ENCODE assay signal across 23 cellular contexts in the genomic region with DNA sequence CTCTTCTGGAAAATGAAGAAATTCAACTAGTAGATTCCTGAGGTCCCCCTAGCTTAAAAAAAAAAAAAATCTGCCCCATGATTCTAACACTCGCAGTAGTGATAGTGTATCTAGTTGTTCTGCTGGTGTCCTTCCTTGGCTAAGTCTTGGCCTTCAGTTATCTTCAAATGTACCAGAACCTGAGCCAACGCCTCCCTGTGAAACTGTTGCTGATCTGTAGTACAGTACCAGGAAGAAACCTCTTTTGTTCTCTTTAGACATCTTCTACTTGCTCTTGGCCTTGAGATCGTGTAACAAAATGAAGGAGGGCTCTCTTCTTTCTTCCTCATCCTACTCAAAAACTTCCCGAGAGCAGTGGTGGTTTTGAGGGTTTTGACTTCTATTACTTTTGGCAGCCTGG. TPM values are rescaled to one million over a fixed set of nuclear protein-coding genes. Genes with fewer than 3 reads are reported as not detected.
"Had no signal": no experiment of that assay in that cellular context is flagged by ENCODE, and none has a peak within 500 bp of the region (broad histone marks: within the 10 kb centered on the region; RNA-seq: fewer than 3 reads in every experiment).

No MANE protein-coding gene starts in this region.

- H3K4me3 Mint-ChIP-seq: neural crest cell had no signal

- H3K4me3 ChIP-seq: ascending aorta, breast epithelium, esophagus squamous epithelium, lung, prostate gland, sigmoid colon, transverse colon, uterus had no signal

- H3K4me1 ChIP-seq: ascending aorta, breast epithelium, prostate gland, transverse colon, uterus had no signal

- H3K27ac ChIP-seq: ascending aorta, breast epithelium, esophagus squamous epithelium, prostate gland, sigmoid colon, transverse colon, uterus had no signal

- H3K4me1 Mint-ChIP-seq: neural crest cell had no signal

- H3K9me3 ChIP-seq: ascending aorta, breast epithelium, esophagus squamous epithelium, prostate gland, sigmoid colon, transverse colon, uterus had no signal

- H3K36me3 ChIP-seq: ascending aorta, breast epithelium, esophagus squamous epithelium, prostate gland, sigmoid colon, transverse colon, uterus had no signal

- H3K27me3 ChIP-seq: ascending aorta, breast epithelium, esophagus squamous epithelium, sigmoid colon, transverse colon, uterus had no signal

- ATAC-seq: left colon had no signal

- DNase-seq: activated CD4-positive, CD25-positive, alpha-beta regulatory T cell treated with anti-CD3 and anti-CD28 coated beads, Interleukin-2, amount 50 U/mL, for 72 hours; activated CD8-positive, alpha-beta memory T cell treated with anti-CD3 and anti-CD28 coated beads for 24 hours; activated CD8-positive, alpha-beta memory T cell treated with anti-CD3 and anti-CD28 coated beads, Interleukin-2, amount 50 U/mL, for 48 hours; activated effector memory CD4-positive, alpha-beta T cell treated with Interleukin-2 at 50 U/mL for 16 hours; activated naive CD4-positive, alpha-beta T cell treated with anti-CD3 and anti-CD28 coated beads, Interleukin-2, amount 50 U/mL, for 16 hours; activated T-cell treated with anti-CD3 and anti-CD28 coated beads, Interleukin-2, amount 50 U/mL, for 48 hours; cerebellar nuclear complex; effector CD4-positive, alpha-beta T cell; esophagus squamous epithelium; left colon; midbrain; sigmoid colon; stimulated activated CD4-positive, alpha-beta T cell treated with anti-CD3 and anti-CD28 coated beads, Interleukin-4, amount 100 ng/mL, for 24 hours; stimulated activated naive CD4-positive, alpha-beta T cell; T-helper 1 cell; T1000; transverse colon; uterus had no signal

RNA-seq across cellular contexts. Expression of gene PLEK, which starts 31.0 kb away (rescaled TPM):
- total RNA-seq: neural crest cell had no signal
